In genomic region chr16:66596986-66597848, GRCh38 we compare ENCODE assay signal across 25 cellular contexts. TPM values are rescaled to one million over a fixed set of nuclear protein-coding genes. Genes with fewer than 3 reads are reported as not detected.
A peak's percentile ranks its signal among the peaks of the same experiment; 100 is the strongest.
DNase-seq lines count a peak whose midpoint lies in the region; ATAC-seq, FAIRE-seq and TF ChIP-seq lines count a peak whose summit lies in the region.
"Had no signal": no experiment of that assay in that cellular context is flagged by ENCODE, and none has a peak within 500 bp of the region (broad histone marks: within the 10 kb centered on the region; RNA-seq: fewer than 3 reads in every experiment).

No MANE protein-coding gene starts in this region.

- peak overlapping the region; percentile 47 for H3K4me3 Mint-ChIP-seq in activated CD4-positive, alpha-beta T cell treated with anti-CD3 and anti-CD28 coated beads, Interleukin-2, amount 10 ng/mL, durations not matched to agents 24 days and 14 days
- peak overlapping the region; percentile 57 for H3K4me3 Mint-ChIP-seq in T-helper 1 cell treated with Interleukin-12 subunit alpha and Interleukin-12 subunit beta and Interleukin-4 antibody, amounts not matched to agents 30 μg/mL and 1 μg/mL, for 36 hours
- H3K4me3 Mint-ChIP-seq: immature natural killer cell had no signal

- intact Hi-C loops in activated CD4-positive, alpha-beta T cell treated with anti-CD3 and anti-CD28 coated beads, Interleukin-2, amount 10 ng/mL, durations not matched to agents 24 days and 14 days (cut with micrococcal nuclease): loop anchor here (1.0 kb wide), 1 partner anchor 8 kb away; no protein-coding TSS in a partner anchor
- intact Hi-C loops in K562 (cut with micrococcal nuclease): no loop called here

- DNase-seq in activated CD4-positive, alpha-beta T cell treated with anti-CD3 and anti-CD28 coated beads, Interleukin-2, amount 10 ng/mL, durations not matched to agents 24 days and 14 days: peak; percentile 74
- DNase-seq in activated CD4-positive, alpha-beta T cell treated with anti-CD3 and anti-CD28 coated beads, Interleukin-2, amount 50 U/mL, for 48 hours: no peak
- DNase-seq in K562 (ENCODE audit: extremely low read depth in 1 of 4, low spot score in 3 of 4) (no peak), A172 (ENCODE audit: low spot score) (no peak), cortex of kidney (lab: John Stamatoyannopoulos, UW) (no peak)
- DNase-seq: activated CD4-positive, alpha-beta T cell treated with anti-CD3 and anti-CD28 coated beads for 4 hours; activated effector memory CD4-positive, alpha-beta T cell treated with Interleukin-2 at 50 U/mL for 16 hours; DMS79; H7; head of caudate nucleus; immature natural killer cell; NCI-H1417; NCI-H2171; PC-3; right cardiac atrium; stimulated activated CD4-positive, alpha-beta T cell treated with anti-CD3 and anti-CD28 coated beads, Interleukin-15, amount 100 ng/mL, for 24 hours; stimulated activated naive CD4-positive, alpha-beta T cell treated with Interleukin-2 at 50 U/mL for 16 hours; transverse colon had no signal

- no peak overlapping the region for H3K27ac ChIP-seq in K562 (ENCODE audit: extremely low read depth, low read depth, low read length)
- H3K27ac ChIP-seq: C4-2B, KMS-11, SJSA1, transverse colon had no signal

- H2AFZ ChIP-seq in K562 (ENCODE audit: low read depth, low read length): no peak overlapping the region

- H3K27ac Mint-ChIP-seq in activated CD4-positive, alpha-beta T cell treated with anti-CD3 and anti-CD28 coated beads, Interleukin-2, amount 10 ng/mL, durations not matched to agents 24 days and 14 days: peak overlapping the region; percentile 80
- H3K27ac Mint-ChIP-seq in T-helper 1 cell treated with Interleukin-12 subunit alpha and Interleukin-12 subunit beta and Interleukin-4 antibody, amounts not matched to agents 30 μg/mL and 1 μg/mL, for 36 hours: peak overlapping the region; percentile 87
- H3K27ac Mint-ChIP-seq: immature natural killer cell had no signal

- POLR2A ChIA-PET in K562 (lab: Yijun Ruan, JAX): interaction anchor here (1.0 kb wide), 1 partner anchor 232 kb away, joined by 3 read pairs; no protein-coding TSS in a partner anchor

- TF ChIP-seq EP300 in K562 (IDR thresholded peaks at IDR 0.05; ENCODE audit: low read length): no peak

- H3K9me3 ChIP-seq in K562 (replicated peaks; ENCODE audit: control insufficient read depth, insufficient read depth, low read depth, low read length): no peaks in the 10 kb centered on the region; the same call in 1 of the 2 replicates
- H3K9me3 ChIP-seq: SJSA1, transverse colon had no signal

- no peaks in the 10 kb centered on the region for H3K9me3 Mint-ChIP-seq in activated CD4-positive, alpha-beta T cell treated with anti-CD3 and anti-CD28 coated beads, Interleukin-2, amount 10 ng/mL, durations not matched to agents 24 days and 14 days
- peaks cover 12% of the 10 kb centered on the region for H3K9me3 Mint-ChIP-seq in T-helper 1 cell treated with Interleukin-12 subunit alpha and Interleukin-12 subunit beta and Interleukin-4 antibody, amounts not matched to agents 30 μg/mL and 1 μg/mL, for 36 hours
- H3K9me3 Mint-ChIP-seq: immature natural killer cell had no signal

- H3K4me2 ChIP-seq in K562 (ENCODE audit: insufficient read depth, low read length): no peak overlapping the region
- H3K4me2 ChIP-seq: KMS-11 had no signal

- no peak overlapping the region for H3K4me3 ChIP-seq in K562
- H3K4me3 ChIP-seq: SJSA1, transverse colon had no signal

- H4K20me1 ChIP-seq in K562 (replicated peaks; ENCODE audit: control insufficient read depth, insufficient read depth, low read length): no peaks in the 10 kb centered on the region

- H3K79me2 ChIP-seq in K562 (ENCODE audit: control insufficient read depth, insufficient read depth, low read length): no peaks in the 10 kb centered on the region

- H3K36me3 ChIP-seq in K562 (ENCODE audit: control insufficient read depth, insufficient read depth, low read length): no peaks in the 10 kb centered on the region
- H3K36me3 ChIP-seq: SJSA1, transverse colon had no signal

- peaks cover 5% of the 10 kb centered on the region for H3K36me3 Mint-ChIP-seq in activated CD4-positive, alpha-beta T cell treated with anti-CD3 and anti-CD28 coated beads, Interleukin-2, amount 10 ng/mL, durations not matched to agents 24 days and 14 days (ENCODE audit: low read depth)
- H3K36me3 Mint-ChIP-seq in T-helper 1 cell treated with Interleukin-12 subunit alpha and Interleukin-12 subunit beta and Interleukin-4 antibody, amounts not matched to agents 30 μg/mL and 1 μg/mL, for 36 hours (ENCODE audit: low read depth): peaks cover 6% of the 10 kb centered on the region

- H3K4me1 Mint-ChIP-seq in activated CD4-positive, alpha-beta T cell treated with anti-CD3 and anti-CD28 coated beads, Interleukin-2, amount 10 ng/mL, durations not matched to agents 24 days and 14 days: peaks cover 34% of the 10 kb centered on the region
- H3K4me1 Mint-ChIP-seq in T-helper 1 cell treated with Interleukin-12 subunit alpha and Interleukin-12 subunit beta and Interleukin-4 antibody, amounts not matched to agents 30 μg/mL and 1 μg/mL, for 36 hours (ENCODE audit: low read depth): peaks cover 35% of the 10 kb centered on the region
- H3K4me1 Mint-ChIP-seq: immature natural killer cell had no signal

- no TSS peak for BruUV-seq in K562 (replicated peaks; lab: Mats Ljungman, UMichigan)

- in situ Hi-C loops in K562 (cut with MboI): no loop called here

- H3K27me3 Mint-ChIP-seq in activated CD4-positive, alpha-beta T cell treated with anti-CD3 and anti-CD28 coated beads, Interleukin-2, amount 10 ng/mL, durations not matched to agents 24 days and 14 days: no peaks in the 10 kb centered on the region
- no peaks in the 10 kb centered on the region for H3K27me3 Mint-ChIP-seq in T-helper 1 cell treated with Interleukin-12 subunit alpha and Interleukin-12 subunit beta and Interleukin-4 antibody, amounts not matched to agents 30 μg/mL and 1 μg/mL, for 36 hours (ENCODE audit: low read depth)

- peaks cover 0 to 11% of the 10 kb centered on the region in 2 experiments; a peak in 1 of 5 replicates for H3K27me3 ChIP-seq in K562 (ENCODE audit: control insufficient read depth in 2 of 2, insufficient read depth in 2 of 2, low read length in 2 of 2)
- H3K27me3 ChIP-seq: SJSA1, transverse colon had no signal

- 27% methylated on average over 5 of the region's 5 CpGs for WGBS in K562 (ENCODE audit: insufficient coverage, low coverage, missing lambda C conversion rate)

- TF ChIP-seq POLR2A in K562 (conservative IDR thresholded peaks at IDR 0.05): no peak

- no peak for TF ChIP-seq RAD21 in K562 (CRISPR knock-in tag; conservative IDR thresholded peaks at IDR 0.05 in 1 of 2, IDR thresholded peaks at IDR 0.05 in 1 of 2)

- H3K9ac ChIP-seq in K562 (ENCODE audit: insufficient read depth in 1 of 2, low read depth in 2 of 2, low read length in 2 of 2): no peak overlapping the region
- H3K9ac ChIP-seq: KMS-11 had no signal

- H3K9me1 ChIP-seq in K562 (ENCODE audit: control insufficient read depth, insufficient read depth, low read length): no peaks in the 10 kb centered on the region

- FAIRE-seq in K562 (lab: Jason Lieb, UNC): no peak

- CTCF ChIA-PET in K562 (lab: Yijun Ruan, JAX; ENCODE audit: low intra/inter-chr PET ratio): no interaction called here

- ATAC-seq in GM18867 (IDR thresholded peaks at IDR 0.05; ENCODE audit: unreplicated experiment): peak; percentile 51
- ATAC-seq in K562: no peak
- ATAC-seq in GM18520 (IDR thresholded peaks at IDR 0.05; ENCODE audit: unreplicated experiment): no peak
- ATAC-seq: PC-3, right cardiac atrium had no signal

- peaks cover 0 to 5% of the 10 kb centered on the region in 2 experiments; a peak in 1 of 5 replicates for H3K4me1 ChIP-seq in K562 (replicated peaks in 1 of 2; ENCODE audit: control insufficient read depth in 2 of 2, insufficient read depth in 2 of 2, low read length in 2 of 2)
- H3K4me1 ChIP-seq: SJSA1, transverse colon had no signal

- TF ChIP-seq CTCF in K562 (IDR thresholded peaks at IDR 0.05 in 2 of 3, conservative IDR thresholded peaks at IDR 0.05 in 1 of 3; ENCODE audit: insufficient read depth in 2 of 3, low read depth in 1 of 3, low read length in 3 of 3): no peak

RNA-seq across cellular contexts. Expression of gene CMTM3, which starts 7.3 kb away (rescaled TPM):
- total RNA-seq in activated CD4-positive, alpha-beta T cell treated with anti-CD3 and anti-CD28 coated beads, Interleukin-2, amount 10 ng/mL, durations not matched to agents 24 days and 14 days: 95.6 and 100 TPM in 2 replicates
- 14.6 and 32.5 TPM in 2 replicates for total RNA-seq in K562 (2011; cell fraction: chromatin; rRNA removed; ENCODE audit: low replicate concordance)
- 29.5 and 37.2 TPM in 2 replicates for total RNA-seq in K562 (2011; cell fraction: nucleolus; rRNA removed)
- total RNA-seq in K562 (2011; cell fraction: nucleoplasm; rRNA removed): 28.2 and 47.6 TPM in 2 replicates
- 12.9 and 18.3 TPM in 2 replicates for total RNA-seq in K562 (2014; rRNA removed)
- total RNA-seq in K562 (2014; rRNA removed; fragmentation: Illumina TruSeq; extraction: Trizol): 13.1 and 13.4 TPM in 2 replicates
- total RNA-seq in K562 (2015; rRNA removed; fragmentation: Illumina TruSeq; extraction: Trizol): 15.8 and 17.5 TPM in 2 replicates
- 33.4 and 34.5 TPM in 2 replicates for total RNA-seq in K562 (2021)
- 24.5 and 24.7 TPM in 2 replicates for polyA plus RNA-seq in K562 (2011; rRNA removed)
- polyA plus RNA-seq in K562 (2011; cell fraction: cytosol; rRNA removed): 26.9 and 52.8 TPM in 2 replicates
- 16.3 and 19.8 TPM in 2 replicates for polyA plus RNA-seq in K562 (2011; cell fraction: nucleus; rRNA removed)
- 27.1 and 39.9 TPM in 2 replicates for polyA plus RNA-seq in K562 (2012)
- polyA plus RNA-seq in K562 (2014; fragmentation: Illumina TruSeq; extraction: Trizol): 29.1 and 29.8 TPM in 2 replicates
- 1 to 10 TPM; 4.6 to 8.3 TPM for polyA plus RNA-seq in K562 (2014; fragmentation: Nextera tagmentation; extraction: Ambion mirVana)
- 28.2 and 29.9 TPM in 2 replicates for polyA plus RNA-seq in K562 (2014; rRNA removed)
- polyA minus RNA-seq in K562 (2011; rRNA and poly(A)+ RNA removed): 8.2 and 14.0 TPM in 2 replicates
- 10.8 and 12.8 TPM in 2 replicates for polyA minus RNA-seq in K562 (2011; cell fraction: cytosol; rRNA and poly(A)+ RNA removed)
- 6.7 and 7.3 TPM in 2 replicates for polyA minus RNA-seq in K562 (2011; cell fraction: nucleus; rRNA and poly(A)+ RNA removed)
- total RNA-seq in A172 (2014; rRNA removed; shearing (Covaris generic)): 48.2 and 53.7 TPM in 2 replicates

RNA-seq across cellular contexts. Expression of gene CMTM2, which starts 18.0 kb away (rescaled TPM):
- total RNA-seq in activated CD4-positive, alpha-beta T cell treated with anti-CD3 and anti-CD28 coated beads, Interleukin-2, amount 10 ng/mL, durations not matched to agents 24 days and 14 days: 0.51 and 0.95 TPM in 2 replicates
- not detected in 2 replicates for total RNA-seq in K562 (2011; cell fraction: chromatin; rRNA removed; ENCODE audit: low replicate concordance)
- total RNA-seq in K562 (2011; cell fraction: nucleolus; rRNA removed): 0.39 TPM in 1 of 2 replicates, not detected in the other
- total RNA-seq in K562 (2011; cell fraction: nucleoplasm; rRNA removed): not detected in 2 replicates
- not detected in 2 replicates for total RNA-seq in K562 (2014; rRNA removed)
- total RNA-seq in K562 (2014; rRNA removed; fragmentation: Illumina TruSeq; extraction: Trizol): not detected in 2 replicates
- not detected in 2 replicates for total RNA-seq in K562 (2015; rRNA removed; fragmentation: Illumina TruSeq; extraction: Trizol)
- not detected in 2 replicates for total RNA-seq in K562 (2021)
- polyA plus RNA-seq in K562 (2011; rRNA removed): not detected in 2 replicates
- 0.31 TPM in 1 of 2 replicates, not detected in the other for polyA plus RNA-seq in K562 (2011; cell fraction: cytosol; rRNA removed)
- 0.11 TPM in 1 of 2 replicates, not detected in the other for polyA plus RNA-seq in K562 (2011; cell fraction: nucleus; rRNA removed)
- 0.17 TPM in 1 of 2 replicates, not detected in the other for polyA plus RNA-seq in K562 (2012)
- polyA plus RNA-seq in K562 (2014; fragmentation: Illumina TruSeq; extraction: Trizol): not detected in 2 replicates
- polyA plus RNA-seq in K562 (2014; fragmentation: Nextera tagmentation; extraction: Ambion mirVana): not detected
- not detected in 2 replicates for polyA plus RNA-seq in K562 (2014; rRNA removed)
- polyA minus RNA-seq in K562 (2011; rRNA and poly(A)+ RNA removed): not detected in 2 replicates
- not detected in 2 replicates for polyA minus RNA-seq in K562 (2011; cell fraction: cytosol; rRNA and poly(A)+ RNA removed)
- polyA minus RNA-seq in K562 (2011; cell fraction: nucleus; rRNA and poly(A)+ RNA removed): not detected in 2 replicates
- not detected in 2 replicates for total RNA-seq in A172 (2014; rRNA removed; shearing (Covaris generic))
- total RNA-seq: osteoblast, PC-3, SJSA1 had no signal
- polyA plus RNA-seq: right cardiac atrium had no signal

RNA-seq across cellular contexts. Expression of gene CMTM1, which starts 31.0 kb away (rescaled TPM):
- 12.2 and 13.6 TPM in 2 replicates for total RNA-seq in activated CD4-positive, alpha-beta T cell treated with anti-CD3 and anti-CD28 coated beads, Interleukin-2, amount 10 ng/mL, durations not matched to agents 24 days and 14 days
- 1.5 and 1.6 TPM in 2 replicates for total RNA-seq in K562 (2011; cell fraction: chromatin; rRNA removed; ENCODE audit: low replicate concordance)
- 2.0 and 3.3 TPM in 2 replicates for total RNA-seq in K562 (2011; cell fraction: nucleolus; rRNA removed)
- 1.9 and 2.7 TPM in 2 replicates for total RNA-seq in K562 (2011; cell fraction: nucleoplasm; rRNA removed)
- total RNA-seq in K562 (2014; rRNA removed) (1.1 and 1.9 TPM in 2 replicates), K562 (2014; rRNA removed; fragmentation: Illumina TruSeq; extraction: Trizol) (0.22 and 0.40 TPM in 2 replicates), K562 (2015; rRNA removed; fragmentation: Illumina TruSeq; extraction: Trizol) (2.3 and 2.6 TPM in 2 replicates), K562 (2021) (2.4 and 2.7 TPM in 2 replicates)
- polyA plus RNA-seq in K562 (2011; rRNA removed) (0.92 and 1.2 TPM in 2 replicates), K562 (2014; fragmentation: Illumina TruSeq; extraction: Trizol) (0.25 and 0.93 TPM in 2 replicates), K562 (2014; fragmentation: Nextera tagmentation; extraction: Ambion mirVana) (not detected), K562 (2014; rRNA removed) (0.30 and 0.51 TPM in 2 replicates)
- polyA plus RNA-seq in K562 (2011; cell fraction: cytosol; rRNA removed): 0.86 and 2.9 TPM in 2 replicates
- polyA plus RNA-seq in K562 (2011; cell fraction: nucleus; rRNA removed): 1.2 and 3.4 TPM in 2 replicates
- 3.1 and 3.8 TPM in 2 replicates for polyA plus RNA-seq in K562 (2012)
- 0.30 and 0.77 TPM in 2 replicates for polyA minus RNA-seq in K562 (2011; rRNA and poly(A)+ RNA removed)
- polyA minus RNA-seq in K562 (2011; cell fraction: cytosol; rRNA and poly(A)+ RNA removed): 2.7 TPM in 1 of 2 replicates, not detected in the other
- polyA minus RNA-seq in K562 (2011; cell fraction: nucleus; rRNA and poly(A)+ RNA removed): 1.00 and 2.4 TPM in 2 replicates
- total RNA-seq in A172 (2014; rRNA removed; shearing (Covaris generic)): 1.1 and 1.3 TPM in 2 replicates

RNA-seq across cellular contexts. Expression of gene CKLF, which starts 44.8 kb away (rescaled TPM):
- 145 and 146 TPM in 2 replicates for total RNA-seq in activated CD4-positive, alpha-beta T cell treated with anti-CD3 and anti-CD28 coated beads, Interleukin-2, amount 10 ng/mL, durations not matched to agents 24 days and 14 days
- total RNA-seq in K562 (2011; cell fraction: chromatin; rRNA removed; ENCODE audit: low replicate concordance): 37.1 and 42.1 TPM in 2 replicates
- total RNA-seq in K562 (2011; cell fraction: nucleolus; rRNA removed): 64.2 and 67.9 TPM in 2 replicates
- total RNA-seq in K562 (2011; cell fraction: nucleoplasm; rRNA removed): 81.1 and 85.6 TPM in 2 replicates
- total RNA-seq in K562 (2014; rRNA removed) (99.8 and 113 TPM in 2 replicates), K562 (2014; rRNA removed; fragmentation: Illumina TruSeq; extraction: Trizol) (89.8 and 91.5 TPM in 2 replicates), K562 (2015; rRNA removed; fragmentation: Illumina TruSeq; extraction: Trizol) (93.6 and 111 TPM in 2 replicates), K562 (2021) (84.8 and 91.1 TPM in 2 replicates)
- polyA plus RNA-seq in K562 (2011; rRNA removed) (120 and 126 TPM in 2 replicates), K562 (2014; fragmentation: Illumina TruSeq; extraction: Trizol) (118 and 123 TPM in 2 replicates), K562 (2014; fragmentation: Nextera tagmentation; extraction: Ambion mirVana) (100 to 1,000 TPM; 305 to 322 TPM), K562 (2014; rRNA removed) (147 and 173 TPM in 2 replicates)
- polyA plus RNA-seq in K562 (2011; cell fraction: cytosol; rRNA removed): 170 and 189 TPM in 2 replicates
- polyA plus RNA-seq in K562 (2011; cell fraction: nucleus; rRNA removed): 53.4 and 65.8 TPM in 2 replicates
- polyA plus RNA-seq in K562 (2012): 128 and 163 TPM in 2 replicates
- polyA minus RNA-seq in K562 (2011; rRNA and poly(A)+ RNA removed): 32.1 and 36.2 TPM in 2 replicates
- 24.0 and 27.7 TPM in 2 replicates for polyA minus RNA-seq in K562 (2011; cell fraction: cytosol; rRNA and poly(A)+ RNA removed)
- 6.9 and 18.0 TPM in 2 replicates for polyA minus RNA-seq in K562 (2011; cell fraction: nucleus; rRNA and poly(A)+ RNA removed)
- total RNA-seq in A172 (2014; rRNA removed; shearing (Covaris generic)): 180 and 186 TPM in 2 replicates

RNA-seq across cellular contexts. Expression of gene TK2, which starts 47.3 kb away (rescaled TPM):
- 5.8 and 6.7 TPM in 2 replicates for total RNA-seq in activated CD4-positive, alpha-beta T cell treated with anti-CD3 and anti-CD28 coated beads, Interleukin-2, amount 10 ng/mL, durations not matched to agents 24 days and 14 days
- total RNA-seq in K562 (2011; cell fraction: chromatin; rRNA removed; ENCODE audit: low replicate concordance): 11.4 and 16.7 TPM in 2 replicates
- total RNA-seq in K562 (2011; cell fraction: nucleolus; rRNA removed): 9.3 TPM in 2 replicates
- 10.7 and 11.0 TPM in 2 replicates for total RNA-seq in K562 (2011; cell fraction: nucleoplasm; rRNA removed)
- total RNA-seq in K562 (2014; rRNA removed) (4.3 and 5.8 TPM in 2 replicates), K562 (2014; rRNA removed; fragmentation: Illumina TruSeq; extraction: Trizol) (4.8 and 6.2 TPM in 2 replicates), K562 (2015; rRNA removed; fragmentation: Illumina TruSeq; extraction: Trizol) (4.9 and 5.3 TPM in 2 replicates), K562 (2021) (4.7 and 5.7 TPM in 2 replicates)
- polyA plus RNA-seq in K562 (2011; rRNA removed) (10.2 TPM in 2 replicates), K562 (2014; fragmentation: Illumina TruSeq; extraction: Trizol) (4.3 and 4.8 TPM in 2 replicates), K562 (2014; fragmentation: Nextera tagmentation; extraction: Ambion mirVana) (1 to 10 TPM; 1.1 to 1.2 TPM), K562 (2014; rRNA removed) (4.8 and 6.2 TPM in 2 replicates)
- 5.3 and 6.3 TPM in 2 replicates for polyA plus RNA-seq in K562 (2011; cell fraction: cytosol; rRNA removed)
- polyA plus RNA-seq in K562 (2011; cell fraction: nucleus; rRNA removed): 14.4 and 19.8 TPM in 2 replicates
- polyA plus RNA-seq in K562 (2012): 6.3 and 13.2 TPM in 2 replicates
- polyA minus RNA-seq in K562 (2011; rRNA and poly(A)+ RNA removed): 10.4 and 18.0 TPM in 2 replicates
- polyA minus RNA-seq in K562 (2011; cell fraction: cytosol; rRNA and poly(A)+ RNA removed): 3.4 and 6.0 TPM in 2 replicates
- 5.3 and 6.9 TPM in 2 replicates for polyA minus RNA-seq in K562 (2011; cell fraction: nucleus; rRNA and poly(A)+ RNA removed)
- 31.9 and 35.0 TPM in 2 replicates for total RNA-seq in A172 (2014; rRNA removed; shearing (Covaris generic))
